8 cellular contexts compared by ENCODE assay signal in the genomic region with DNA sequence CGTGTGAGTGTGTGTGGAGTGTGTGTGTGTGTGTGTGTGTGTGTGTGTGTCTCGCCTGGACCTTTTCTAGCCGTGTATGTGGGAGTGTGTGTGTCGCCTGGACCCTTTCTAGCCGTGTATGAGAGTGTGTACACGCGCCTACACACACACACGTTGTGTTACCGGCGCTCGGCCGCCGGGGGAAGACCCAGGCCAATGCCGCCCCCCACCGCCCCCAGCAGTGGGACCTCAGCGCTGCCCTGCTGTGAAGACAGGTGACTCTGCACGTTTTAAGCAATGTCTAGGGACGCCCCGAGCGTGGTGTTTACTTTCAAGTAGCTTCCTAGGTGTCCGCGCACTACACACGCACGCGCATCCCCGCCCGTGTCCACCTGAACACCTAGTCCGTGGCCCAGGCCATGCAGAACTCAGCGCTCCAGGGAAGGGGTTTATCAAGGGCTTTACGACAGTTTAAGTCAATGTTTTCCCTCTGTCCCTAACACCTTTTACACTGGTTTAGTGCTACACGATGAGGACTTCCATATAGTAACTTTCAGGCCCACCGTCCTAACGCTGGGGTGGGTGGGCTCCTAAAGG. TPM values are rescaled to one million over a fixed set of nuclear protein-coding genes. Genes with fewer than 3 reads are reported as not detected.
DNase-seq lines count a peak whose midpoint lies in the region; ATAC-seq, FAIRE-seq and TF ChIP-seq lines count a peak whose summit lies in the region.

No MANE protein-coding gene starts in this region.

- H3K4me1 Mint-ChIP-seq in MCF 10A (ENCODE audit: insufficient read depth, unreplicated experiment) = peaks cover 23% of the 10 kb centered on the region

- no peaks in the 10 kb centered on the region for H3K27me3 Mint-ChIP-seq in MCF 10A (ENCODE audit: insufficient read depth, unreplicated experiment)

- TF ChIP-seq CTCF in IMR-90 (conservative IDR thresholded peaks at IDR 0.05; ENCODE audit: low read depth, low read length) = no peak
- no peak for TF ChIP-seq CTCF in SU-DHL-6 (IDR thresholded peaks at IDR 0.05; ENCODE audit: insufficient read depth, low read length, poor library complexity, severe bottlenecking)
- no peak for TF ChIP-seq CTCF in MCF 10A (IDR thresholded peaks at IDR 0.05; ENCODE audit: unreplicated experiment)
- TF ChIP-seq CTCF in keratinocyte (optimal IDR thresholded peaks at IDR 0.05 in 1 of 3, IDR thresholded peaks at IDR 0.05 in 1 of 3, conservative IDR thresholded peaks at IDR 0.05 in 1 of 3; ENCODE audit: extremely low read depth in 1 of 3, insufficient read depth in 2 of 3, low read length in 3 of 3) = peak in 1 of 3 experiments; percentile 2

- peak overlapping the region; percentile 90 for H2AFZ ChIP-seq in IMR-90 (replicated peaks; ENCODE audit: low read length, poor library complexity)
- no peak overlapping the region for H2AFZ ChIP-seq in SU-DHL-6 (ENCODE audit: low read depth, low read length, severe bottlenecking)
- H2AFZ ChIP-seq in keratinocyte (ENCODE audit: control insufficient read depth, low read length) = peak overlapping the region; percentile 82

- H3K14ac ChIP-seq in IMR-90 (replicated peaks; ENCODE audit: low read depth, low read length) = 0 out of 2 replicates have a peak overlapping the region, but pooled peaks have one; percentile 5

- CTCF ChIA-PET in IMR-90 (lab: Yijun Ruan, JAX) (no interaction called here), MCF 10A (lab: Yijun Ruan, JAX) (interaction anchor here (0.7 to 6.5 kb wide), 3 partner anchors 193 to 305 kb away, joined by 4 to 100 read pairs (median 6); no protein-coding TSS in a partner anchor)

- H3K36me3 Mint-ChIP-seq in MCF 10A (ENCODE audit: insufficient read depth, unreplicated experiment) = peaks cover 10% of the 10 kb centered on the region

- H3K9ac ChIP-seq in IMR-90 (ENCODE audit: low read depth, low read length) = peak overlapping the region; percentile 65
- peak overlapping the region; percentile 54 for H3K9ac ChIP-seq in SU-DHL-6 (ENCODE audit: low read length)
- H3K9ac ChIP-seq in keratinocyte (ENCODE audit: control insufficient read depth, extremely low read depth, insufficient read depth, low read length) = peak overlapping the region; percentile 76

- no peak for FAIRE-seq in keratinocyte (lab: Jason Lieb, UNC)

- H2BK15ac ChIP-seq in IMR-90 (ENCODE audit: low read depth, low read length) = no peak overlapping the region

- peak overlapping the region; percentile 78 to 89 for H4K8ac ChIP-seq in IMR-90 (ENCODE audit: low read depth in 2 of 2, low read length in 2 of 2)

- ATAC-seq in IMR-90 (ENCODE audit: low read depth) = no peak
- no peak for ATAC-seq in HG03565 (IDR thresholded peaks at IDR 0.05; ENCODE audit: unreplicated experiment)

- peaks cover 10% of the 10 kb centered on the region for H3K4me1 ChIP-seq in IMR-90 (ENCODE audit: control insufficient read depth, insufficient read depth, low read length)
- peaks cover 20% of the 10 kb centered on the region for H3K4me1 ChIP-seq in keratinocyte (ENCODE audit: control insufficient read depth, extremely low read depth, insufficient read depth, low read length)

- BruUV-seq in IMR-90 (replicated peaks; lab: Mats Ljungman, UMichigan) = no TSS peak
- TSS peak; percentile 68 for BruUV-seq in MCF 10A (replicated peaks; lab: Mats Ljungman, UMichigan)

- no peak overlapping the region for H4K91ac ChIP-seq in IMR-90 (ENCODE audit: insufficient read depth, low read depth, low read length)

- no peak overlapping the region for H3K56ac ChIP-seq in IMR-90 (ENCODE audit: extremely low read depth, insufficient read depth, low read length)

- H3K23ac ChIP-seq in IMR-90 (ENCODE audit: low read depth, low read length) = peak overlapping the region; percentile 55; the same call in 1 of the 2 replicates

- intact Hi-C loops in IMR-90 (cut with micrococcal nuclease) (loop anchor here (5.0 to 10.0 kb wide), 3 partner anchors 68 to 796 kb away; a partner anchor contains a TSS), MCF 10A (cut with micrococcal nuclease) (no loop called here)

- H3K79me1 ChIP-seq in IMR-90 (ENCODE audit: low read depth in 1 of 2, low read length in 2 of 2) = peaks cover 0 to 4% of the 10 kb centered on the region in 2 experiments; a peak in 1 of 4 replicates

- H2AK5ac ChIP-seq in IMR-90 (ENCODE audit: low read depth, low read length) = peak overlapping the region; percentile 40; the same call in 1 of the 2 replicates

- TF ChIP-seq RAD21 in IMR-90 (IDR thresholded peaks at IDR 0.05; ENCODE audit: low read length) = no peak

- H3K9me1 ChIP-seq in IMR-90 (ENCODE audit: insufficient read depth, low read length) (no peaks in the 10 kb centered on the region), keratinocyte (ENCODE audit: control insufficient read depth, extremely low read depth, insufficient read depth, low read length) (no peaks in the 10 kb centered on the region)

- POLR2A ChIA-PET in IMR-90 (lab: Charles Lee; ENCODE audit: unreplicated experiment) (no interaction called here), MCF 10A (lab: Yijun Ruan, JAX) (no interaction called here)

- H3K18ac ChIP-seq in IMR-90 (ENCODE audit: low read depth, low read length) = peak overlapping the region; percentile 74; the same call in 1 of the 2 replicates

- peak overlapping the region; percentile 10 for H2AK9ac ChIP-seq in IMR-90 (replicated peaks; ENCODE audit: low read depth, low read length, poor library complexity)

- peak overlapping the region; percentile 47 for H3K4ac ChIP-seq in IMR-90 (ENCODE audit: low read depth, low read length)

- no peaks in the 10 kb centered on the region for H3K9me3 ChIP-seq in IMR-90 (ENCODE audit: control insufficient read depth, insufficient read depth, low read length)
- no peaks in the 10 kb centered on the region for H3K9me3 ChIP-seq in SU-DHL-6 (ENCODE audit: insufficient read depth, low read length)
- H3K9me3 ChIP-seq in keratinocyte (ENCODE audit: control insufficient read depth, low read depth, low read length) = no peaks in the 10 kb centered on the region

- H3K9me3 Mint-ChIP-seq in MCF 10A (ENCODE audit: unreplicated experiment) = no peaks in the 10 kb centered on the region

- WGBS in IMR-90 (ENCODE audit: extremely low coverage in 2 of 2, insufficient read length in 1 of 2), 2 experiments = 46% methylated on average over 13 of the region's 33 CpGs; no CpG with 5 or more reads in 1 of the 2 experiments

- H3F3A ChIP-seq in SU-DHL-6 (ENCODE audit: insufficient read depth) = peaks cover 31% of the 10 kb centered on the region

- no peak for TF ChIP-seq POLR2A in IMR-90 (IDR thresholded peaks at IDR 0.05; ENCODE audit: low read depth, low read length)

- H3K79me2 ChIP-seq in SU-DHL-6 (ENCODE audit: insufficient read depth, low read length) = peaks cover 39% of the 10 kb centered on the region
- no peaks in the 10 kb centered on the region for H3K79me2 ChIP-seq in keratinocyte (ENCODE audit: control insufficient read depth, insufficient read depth, low read length)

- H3K4me3 ChIP-seq in IMR-90 (ENCODE audit: insufficient read depth, low read depth, low read length) = peak overlapping the region; percentile 63
- peak overlapping the region; percentile 39 for H3K4me3 ChIP-seq in SU-DHL-6 (ENCODE audit: insufficient read depth, low read length, poor library complexity, severe bottlenecking)
- H3K4me3 ChIP-seq in keratinocyte (ENCODE audit: control insufficient read depth in 2 of 3, extremely low read depth in 1 of 3, insufficient read depth in 2 of 3, low read depth in 1 of 3, low read length in 3 of 3) = peak overlapping the region; percentile 49 to 63 (median 60)

- H3K4me2 ChIP-seq in IMR-90 (ENCODE audit: low read depth, low read length) (peak overlapping the region; percentile 85), SU-DHL-6 (ENCODE audit: low read depth, low read length, poor library complexity, severe bottlenecking) (peak overlapping the region; percentile 60), keratinocyte (ENCODE audit: control insufficient read depth, extremely low read depth, insufficient read depth, low read depth, low read length) (peak overlapping the region; percentile 80)

- H2BK120ac ChIP-seq in IMR-90 (ENCODE audit: low read depth, low read length) = 0 out of 2 replicates have a peak overlapping the region, but pooled peaks have one; percentile 12

- H4K20me1 ChIP-seq in IMR-90 (ENCODE audit: insufficient read depth, low read length) (no peaks in the 10 kb centered on the region), SU-DHL-6 (ENCODE audit: low read depth, low read length) (0 out of 2 replicates have a peak, but pooled peaks cover 6% of the 10 kb centered on the region), keratinocyte (ENCODE audit: control insufficient read depth, extremely low read depth, insufficient read depth, low read length) (no peaks in the 10 kb centered on the region)

- peak overlapping the region; percentile 19 for H3K27ac Mint-ChIP-seq in MCF 10A (ENCODE audit: low read depth, unreplicated experiment)

- H3K27ac ChIP-seq in IMR-90 (ENCODE audit: insufficient read depth, low read length) (peak overlapping the region; percentile 30), SU-DHL-6 (ENCODE audit: low read depth, low read length) (peak overlapping the region; percentile 91), keratinocyte (ENCODE audit: control insufficient read depth, insufficient read depth, low read length) (peak overlapping the region; percentile 39)

- peak overlapping the region; percentile 28 for H2BK5ac ChIP-seq in IMR-90 (ENCODE audit: low read depth, low read length, poor library complexity, severe bottlenecking)

- no peaks in the 10 kb centered on the region for H3K9me2 ChIP-seq in SU-DHL-6 (replicated peaks; ENCODE audit: insufficient read depth, low read length)

- H2BK20ac ChIP-seq in IMR-90 (ENCODE audit: low read depth, low read length) = no peak overlapping the region

- in situ Hi-C loops in IMR-90 (cut with MboI; ENCODE audit: low sequenced_read_pairs) = loop anchor here (5.0 kb wide), 1 partner anchor 303 kb away; no protein-coding TSS in a partner anchor

- H3K4me3 Mint-ChIP-seq in MCF 10A (ENCODE audit: unreplicated experiment) = peak overlapping the region; percentile 96

- H3K27me3 ChIP-seq in IMR-90 (ENCODE audit: control insufficient read depth, insufficient read depth, low read length) = peaks cover 18% of the 10 kb centered on the region
- H3K27me3 ChIP-seq in SU-DHL-6 (ENCODE audit: low read length) = no peaks in the 10 kb centered on the region
- peaks cover 10% of the 10 kb centered on the region for H3K27me3 ChIP-seq in keratinocyte (ENCODE audit: control insufficient read depth, extremely low read depth, insufficient read depth, low read length)

- H4K5ac ChIP-seq in IMR-90 (ENCODE audit: low read depth, low read length) = peak overlapping the region; percentile 85

- DNase-seq in NK-92 treated with Interleukin-12 subunit alpha and Interleukin-12 subunit beta, amount 100 ng/mL, for 24 hours (lab: John Stamatoyannopoulos, UW) = peak; percentile 18
- no peak for DNase-seq in NK-92 (lab: John Stamatoyannopoulos, UW; ENCODE audit: unreplicated experiment)
- DNase-seq in IMR-90 = peak; percentile 32
- DNase-seq in MCF 10A (ENCODE audit: unreplicated experiment) = peak; percentile 21
- no peak for DNase-seq in keratinocyte (ENCODE audit: low read depth, low spot score)
- peak; percentile 47 to 49 for DNase-seq in stimulated activated CD4-positive, alpha-beta T cell treated with anti-CD3 and anti-CD28 coated beads, Interleukin-4, amount 100 ng/mL, for 4 hours

- H3K36me3 ChIP-seq in IMR-90 (ENCODE audit: control insufficient read depth, insufficient read depth, low read length) = no peaks in the 10 kb centered on the region
- H3K36me3 ChIP-seq in SU-DHL-6 (ENCODE audit: low read length) = peaks cover 29% of the 10 kb centered on the region
- H3K36me3 ChIP-seq in keratinocyte (ENCODE audit: control insufficient read depth in 2 of 2, extremely low read depth in 1 of 2, insufficient read depth in 2 of 2, low read length in 2 of 2) = no peaks in the 10 kb centered on the region

- dilution Hi-C loops in IMR-90 (cut with HindIII; ENCODE audit: low sequenced_read_pairs, unreplicated experiment) (no loop called here), keratinocyte (cut with MboI; ENCODE audit: extremely low pct_ligation_motif_present, low sequenced_read_pairs) (loop anchor here (25.0 kb wide), 1 partner anchor 308 kb away; no protein-coding TSS in a partner anchor)

RNA-seq across cellular contexts. Expression of a gene that starts 1.2 kb away (rescaled TPM):
- total RNA-seq in IMR-90 (2012; rRNA removed) (0.54 and 0.56 TPM in 2 replicates), MCF 10A (2022) (3.0 and 5.7 TPM in 2 replicates)
- polyA plus RNA-seq in IMR-90 (2012; rRNA removed) (0.24 and 0.33 TPM in 2 replicates), keratinocyte (0.09 to 0.36 TPM (median 0.30 TPM) in 3 replicates)
- polyA plus RNA-seq in IMR-90 (2012; cell fraction: cytosol; rRNA removed) = 0.14 and 0.19 TPM in 2 replicates
- 0.11 and 0.15 TPM in 2 replicates for polyA plus RNA-seq in IMR-90 (2012; cell fraction: nucleus; rRNA removed; ENCODE audit: low replicate concordance)
- 0.31 TPM for polyA plus RNA-seq in keratinocyte (2011; ENCODE audit: low read depth)
- 0.11 and 0.13 TPM in 2 replicates for polyA plus RNA-seq in keratinocyte (2011; cell fraction: cytosol; rRNA removed)
- polyA plus RNA-seq in keratinocyte (2011; cell fraction: nucleus; rRNA removed) = 0.23 and 0.43 TPM in 2 replicates
- 0.30 and 0.39 TPM in 2 replicates for polyA plus RNA-seq in keratinocyte (2012; ENCODE audit: low replicate concordance)
- 0.23 to 0.36 TPM (median 0.32 TPM) in 3 replicates for polyA minus RNA-seq in keratinocyte
- polyA minus RNA-seq in keratinocyte (2011; cell fraction: cytosol; rRNA and poly(A)+ RNA removed) = 0.38 TPM
- polyA minus RNA-seq in keratinocyte (2011; cell fraction: nucleus; rRNA and poly(A)+ RNA removed) = 0.53 and 0.54 TPM in 2 replicates

RNA-seq across cellular contexts. Expression of a gene that starts 46.2 kb away (rescaled TPM):
- total RNA-seq in IMR-90 (2012; rRNA removed) = 21.5 and 23.3 TPM in 2 replicates
- polyA plus RNA-seq in IMR-90 (2012; rRNA removed) = 19.3 and 21.9 TPM in 2 replicates
- 13.9 and 41.4 TPM in 2 replicates for polyA plus RNA-seq in IMR-90 (2012; cell fraction: cytosol; rRNA removed)
- polyA plus RNA-seq in IMR-90 (2012; cell fraction: nucleus; rRNA removed; ENCODE audit: low replicate concordance) = 8.6 and 22.4 TPM in 2 replicates
- 97.4 and 108 TPM in 2 replicates for total RNA-seq in MCF 10A (2022)
- 58.3 to 86.4 TPM (median 68.6 TPM) in 3 replicates for polyA plus RNA-seq in keratinocyte
- polyA plus RNA-seq in keratinocyte (2011; ENCODE audit: low read depth) = 113 TPM
- polyA plus RNA-seq in keratinocyte (2011; cell fraction: cytosol; rRNA removed) = 58.8 and 75.5 TPM in 2 replicates
- polyA plus RNA-seq in keratinocyte (2011; cell fraction: nucleus; rRNA removed) = 78.1 and 96.1 TPM in 2 replicates
- 74.3 and 90.7 TPM in 2 replicates for polyA plus RNA-seq in keratinocyte (2012; ENCODE audit: low replicate concordance)
- polyA minus RNA-seq in keratinocyte = 51.8 to 112 TPM (median 65.3 TPM) in 3 replicates
- polyA minus RNA-seq in keratinocyte (2011; cell fraction: cytosol; rRNA and poly(A)+ RNA removed) = 69.1 TPM
- 45.9 and 80.5 TPM in 2 replicates for polyA minus RNA-seq in keratinocyte (2011; cell fraction: nucleus; rRNA and poly(A)+ RNA removed)

Comparison
In these comparisons a context has a peak if more than half of its experiments do, and no peak if none do; other contexts are left out.
1. DNase-seq: peak in NK-92 treated with Interleukin-12 subunit alpha and Interleukin-12 subunit beta, amount 100 ng/mL, for 24 hours (single experiment), IMR-90 (single experiment), MCF 10A (single experiment) and stimulated activated CD4-positive, alpha-beta T cell treated with anti-CD3 and anti-CD28 coated beads, Interleukin-4, amount 100 ng/mL, for 4 hours (2 of 2); none in NK-92 (single experiment) and keratinocyte (single experiment).
2. H3K27ac ChIP-seq: peak in every context shown above with its lines; median percentile 91 in SU-DHL-6; 39 in keratinocyte; 30 in IMR-90.
3. Peak in every context shown above with its lines, with median percentiles within 50 percentile points of each other: H3K4me2 ChIP-seq, H3K4me3 ChIP-seq and H3K9ac ChIP-seq.